ENCODE assay signal across 26 cellular contexts in genomic region chr20:48957521-48957920, GRCh38. TPM values are rescaled to one million over a fixed set of nuclear protein-coding genes. Genes with fewer than 3 reads are reported as not detected.
DNase-seq lines count a peak whose midpoint lies in the region; ATAC-seq and TF ChIP-seq lines count a peak whose summit lies in the region.
"Had no signal": no experiment of that assay in that cellular context is flagged by ENCODE, and none has a peak within 500 bp of the region (broad histone marks: within the 10 kb centered on the region; RNA-seq: fewer than 3 reads in every experiment).

No MANE protein-coding gene starts in this region.

- POLR2A ChIA-PET in PC-3 (lab: Charles Lee; ENCODE audit: unreplicated experiment): interaction anchor here (0.5 kb wide), 1 partner anchor 48 kb away, joined by 3 read pairs; no protein-coding TSS in a partner anchor

- no peak overlapping the region for H3K4me3 ChIP-seq in CD4-positive, CD25-positive, alpha-beta regulatory T cell (ENCODE audit: low read depth, low read length)
- no peak overlapping the region for H3K4me3 ChIP-seq in PC-3 (ENCODE audit: low read length)
- H3K4me3 ChIP-seq in endodermal cell (ENCODE audit: low read length): peak overlapping the region; percentile 42
- H3K4me3 ChIP-seq in mesenchymal stem cell (ENCODE audit: insufficient read depth in 1 of 2, low read depth in 1 of 2, low read length in 2 of 2): no peak overlapping the region
- H3K4me3 ChIP-seq in body of pancreas: no peak overlapping the region
- H3K4me3 ChIP-seq in mammary epithelial cell (replicated peaks in 1 of 3; ENCODE audit: insufficient read depth in 1 of 3, low read depth in 2 of 3, low read length in 3 of 3): no peak overlapping the region
- H3K4me3 ChIP-seq: MG63, pancreas, sigmoid colon, suprapubic skin had no signal

- TF ChIP-seq CTCF in PC-3 (conservative IDR thresholded peaks at IDR 0.05; ENCODE audit: low read depth, low read length): no peak
- TF ChIP-seq CTCF in endodermal cell (conservative IDR thresholded peaks at IDR 0.05): peak; percentile 11
- TF ChIP-seq CTCF in body of pancreas (IDR thresholded peaks at IDR 0.05): no peak
- TF ChIP-seq CTCF in mammary epithelial cell (conservative IDR thresholded peaks at IDR 0.05 in 1 of 2, IDR thresholded peaks at IDR 0.05 in 1 of 2; ENCODE audit: extremely low read depth in 1 of 2, insufficient read depth in 1 of 2, low read depth in 1 of 2, low read length in 2 of 2): no peak

- H2AFZ ChIP-seq in PC-3 (ENCODE audit: low read length) (no peak overlapping the region), mesenchymal stem cell (ENCODE audit: low read depth, low read length) (no peak overlapping the region), mammary epithelial cell (ENCODE audit: low read depth, low read length) (no peak overlapping the region)

- no peak overlapping the region for H3K18ac ChIP-seq in mesenchymal stem cell (ENCODE audit: low read depth in 1 of 2, low read length in 2 of 2)

- dilution Hi-C loops in mammary epithelial cell (cut with HindIII; ENCODE audit: low sequenced_read_pairs): no loop called here

- H3K9me2 ChIP-seq in PC-3 (replicated peaks; ENCODE audit: low read length): no peaks in the 10 kb centered on the region

- no peaks in the 10 kb centered on the region for H3K27me3 ChIP-seq in CD4-positive, CD25-positive, alpha-beta regulatory T cell (ENCODE audit: control insufficient read depth, insufficient read depth, low read length)
- no peaks in the 10 kb centered on the region for H3K27me3 ChIP-seq in PC-3 (ENCODE audit: low read length)
- H3K27me3 ChIP-seq in endodermal cell (ENCODE audit: control insufficient read depth, insufficient read depth, low read length, poor library complexity, severe bottlenecking): no peaks in the 10 kb centered on the region
- H3K27me3 ChIP-seq in mesenchymal stem cell (ENCODE audit: control insufficient read depth in 1 of 2, insufficient read depth in 1 of 2, low read length in 2 of 2): no peaks in the 10 kb centered on the region
- no peaks in the 10 kb centered on the region for H3K27me3 ChIP-seq in body of pancreas
- no peaks in the 10 kb centered on the region for H3K27me3 ChIP-seq in mammary epithelial cell (ENCODE audit: insufficient read depth, low read length)
- H3K27me3 ChIP-seq: MG63, pancreas, sigmoid colon, suprapubic skin had no signal

- peaks cover 0 to 5% (median 0%) of the 10 kb centered on the region in 4 donors for H3K4me1 Mint-ChIP-seq in CD4-positive, CD25-positive, alpha-beta regulatory T cell
- H3K4me1 Mint-ChIP-seq in endodermal cell: peaks cover 11% of the 10 kb centered on the region
- H3K4me1 Mint-ChIP-seq: mesothelial cell of epicardium, natural killer cell, WTC11 had no signal

- H3K4me2 ChIP-seq in PC-3 (ENCODE audit: low read length) (no peak overlapping the region), mesenchymal stem cell (ENCODE audit: low read length, poor library complexity, severe bottlenecking) (no peak overlapping the region), mammary epithelial cell (ENCODE audit: insufficient read depth, low read depth, low read length) (no peak overlapping the region)

- H2BK5ac ChIP-seq in mesenchymal stem cell (ENCODE audit: low read depth, low read length, poor library complexity, severe bottlenecking): no peak overlapping the region

- no peaks in the 10 kb centered on the region for H3K4me1 ChIP-seq in CD4-positive, CD25-positive, alpha-beta regulatory T cell (ENCODE audit: control insufficient read depth, insufficient read depth, low read length, poor library complexity, severe bottlenecking)
- peaks cover 7% of the 10 kb centered on the region for H3K4me1 ChIP-seq in PC-3 (ENCODE audit: insufficient read depth, low read length)
- H3K4me1 ChIP-seq in endodermal cell (ENCODE audit: control insufficient read depth, insufficient read depth, low read length): peaks cover 9% of the 10 kb centered on the region
- H3K4me1 ChIP-seq in mesenchymal stem cell (ENCODE audit: control insufficient read depth, insufficient read depth, low read depth, low read length): no peaks in the 10 kb centered on the region
- no peaks in the 10 kb centered on the region for H3K4me1 ChIP-seq in body of pancreas
- H3K4me1 ChIP-seq in mammary epithelial cell (ENCODE audit: insufficient read depth, low read length): no peaks in the 10 kb centered on the region
- H3K4me1 ChIP-seq: pancreas, sigmoid colon, suprapubic skin had no signal

- 50% methylated on average over 1 of the region's 1 CpG; no CpG with 5 or more reads in 1 of the 2 experiments for WGBS in endodermal cell (ENCODE audit: insufficient coverage in 1 of 2, insufficient read length in 1 of 2), 2 experiments
- whole genome bisulfite sequencing in mesenchymal stem cell: no CpG with 5 or more reads among the region's 1 CpG
- 50% methylated on average over 1 of the region's 1 CpG for WGBS in body of pancreas, 2 donors
- 100% methylated on average over 1 of the region's 1 CpG for WGBS in mammary epithelial cell (ENCODE audit: low coverage, missing lambda C conversion rate)

- H4K8ac ChIP-seq in mesenchymal stem cell (ENCODE audit: low read length): no peak overlapping the region

- peaks cover 60% of the 10 kb centered on the region for H3K36me3 ChIP-seq in CD4-positive, CD25-positive, alpha-beta regulatory T cell (ENCODE audit: control insufficient read depth, insufficient read depth, low read length)
- H3K36me3 ChIP-seq in PC-3 (ENCODE audit: low read depth, low read length) (peaks cover 52% of the 10 kb centered on the region), endodermal cell (ENCODE audit: control insufficient read depth, insufficient read depth, low read length) (peaks cover 66% of the 10 kb centered on the region), mesenchymal stem cell (ENCODE audit: control insufficient read depth in 1 of 2, insufficient read depth in 2 of 2, low read depth in 1 of 2, low read length in 2 of 2) (peaks cover 36 to 72% of the 10 kb centered on the region in 2 experiments), body of pancreas (replicated peaks in 1 of 2; ENCODE audit: insufficient read depth in 1 of 2, low read depth in 2 of 2) (peaks cover 6 to 31% of the 10 kb centered on the region in 2 donors), mammary epithelial cell (ENCODE audit: insufficient read depth, low read length) (peaks cover 14% of the 10 kb centered on the region)

- DNase-seq in CD4-positive, CD25-positive, alpha-beta regulatory T cell: no peak
- DNase-seq in PC-3 (no peak), endodermal cell (peak; percentile 49), mesenchymal stem cell (peak; percentile 26), body of pancreas (no peak), GOT3 (lab: John Stamatoyannopoulos, UW) (no peak), mammary epithelial cell (no peak)
- no peak for DNase-seq in activated naive CD4-positive, alpha-beta T cell treated with anti-CD3 and anti-CD28 coated beads, Interleukin-2, amount 50 U/mL, for 16 hours
- DNase-seq: activated CD4-positive, alpha-beta T cell treated with anti-CD3 and anti-CD28 coated beads, Interleukin-2, amount 50 U/mL, for 4 hours; activated CD8-positive, alpha-beta memory T cell treated with anti-CD3 and anti-CD28 coated beads, Interleukin-2, amount 50 U/mL, for 48 hours; activated effector memory CD4-positive, alpha-beta T cell treated with anti-CD3 and anti-CD28 coated beads, Interleukin-2, amount 50 U/mL, for 16 hours; CD4-positive, alpha-beta memory T cell; DMS 273 treated with DMSO at 0.1 percent for 48 hours; H7; kidney glomerular epithelial cell; MG63; natural killer cell; NCI-H2171 treated with DMSO at 0.1 percent for 48 hours; NCI-H526 treated with DMSO at 0.1 percent for 48 hours; pancreas; sigmoid colon; T-helper 9 cell had no signal

- H4K20me1 ChIP-seq in PC-3 (ENCODE audit: low read length) (no peaks in the 10 kb centered on the region; the same call in 1 of the 2 replicates), mammary epithelial cell (ENCODE audit: insufficient read depth, low read length) (no peaks in the 10 kb centered on the region)

- H2BK120ac ChIP-seq in mesenchymal stem cell (ENCODE audit: low read depth, low read length): no peak overlapping the region

- no peak overlapping the region for H2BK15ac ChIP-seq in mesenchymal stem cell (ENCODE audit: low read depth, poor library complexity, severe bottlenecking)

- H3K79me1 ChIP-seq in mesenchymal stem cell (replicated peaks; ENCODE audit: low read length, poor library complexity, severe bottlenecking): peaks cover 23% of the 10 kb centered on the region

- H3K27me3 Mint-ChIP-seq in CD4-positive, CD25-positive, alpha-beta regulatory T cell: no peaks in the 10 kb centered on the region
- no peaks in the 10 kb centered on the region for H3K27me3 Mint-ChIP-seq in endodermal cell (ENCODE audit: insufficient read depth)
- H3K27me3 Mint-ChIP-seq: CD4-positive, alpha-beta memory T cell had no signal

- H3K79me2 ChIP-seq in PC-3 (ENCODE audit: low read length): no peaks in the 10 kb centered on the region
- no peaks in the 10 kb centered on the region for H3K79me2 ChIP-seq in mammary epithelial cell (ENCODE audit: insufficient read depth, low read length)

- no peak overlapping the region for H2AK5ac ChIP-seq in mesenchymal stem cell (ENCODE audit: low read length, severe bottlenecking)

- no peaks in the 10 kb centered on the region for H3K9me3 ChIP-seq in CD4-positive, CD25-positive, alpha-beta regulatory T cell (ENCODE audit: control insufficient read depth in 2 of 2, low read length in 2 of 2)
- no peaks in the 10 kb centered on the region for H3K9me3 ChIP-seq in PC-3 (ENCODE audit: low read length)
- no peaks in the 10 kb centered on the region for H3K9me3 ChIP-seq in endodermal cell (ENCODE audit: control insufficient read depth, low read length)
- H3K9me3 ChIP-seq in mesenchymal stem cell (ENCODE audit: control insufficient read depth, low read length): no peaks in the 10 kb centered on the region
- no peaks in the 10 kb centered on the region for H3K9me3 ChIP-seq in body of pancreas
- no peaks in the 10 kb centered on the region for H3K9me3 ChIP-seq in mammary epithelial cell (replicated peaks; ENCODE audit: insufficient read depth, low read length)
- H3K9me3 ChIP-seq: MG63, pancreas, sigmoid colon, suprapubic skin had no signal

- H3K9ac ChIP-seq in PC-3 (ENCODE audit: low read length): no peak overlapping the region
- H3K9ac ChIP-seq in endodermal cell (ENCODE audit: extremely low read depth, low read length, poor library complexity, severe bottlenecking): no peak overlapping the region
- no peak overlapping the region for H3K9ac ChIP-seq in mesenchymal stem cell (ENCODE audit: low read length)
- no peak overlapping the region for H3K9ac ChIP-seq in mammary epithelial cell (ENCODE audit: insufficient read depth, low read length)

- H3F3A ChIP-seq in PC-3 (ENCODE audit: low read length, unreplicated experiment): no peaks in the 10 kb centered on the region

- no TSS peak for BruUV-seq in PC-3 (replicated peaks; lab: Mats Ljungman, UMichigan)
- no TSS peak for BruUV-seq in mammary epithelial cell (replicated peaks; lab: Mats Ljungman, UMichigan)

- H3K4ac ChIP-seq in mesenchymal stem cell (ENCODE audit: low read depth in 1 of 2, low read length in 2 of 2): no peak overlapping the region

- no peak for TF ChIP-seq POLR2A in body of pancreas (IDR thresholded peaks at IDR 0.05)

- peaks cover 48% of the 10 kb centered on the region for H3K36me3 Mint-ChIP-seq in CD4-positive, CD25-positive, alpha-beta regulatory T cell
- H3K36me3 Mint-ChIP-seq in endodermal cell (ENCODE audit: low read depth): peaks cover 63% of the 10 kb centered on the region

- H3K27ac Mint-ChIP-seq in CD4-positive, CD25-positive, alpha-beta regulatory T cell: peak overlapping the region in 2 of 3 donors; percentile 3 to 10
- peak overlapping the region; percentile 19 for H3K27ac Mint-ChIP-seq in endodermal cell
- H3K27ac Mint-ChIP-seq: mesothelial cell of epicardium, natural killer cell had no signal

- no peak overlapping the region for H3K27ac ChIP-seq in CD4-positive, CD25-positive, alpha-beta regulatory T cell (ENCODE audit: insufficient read depth, low read length, poor library complexity, severe bottlenecking)
- H3K27ac ChIP-seq in PC-3 (ENCODE audit: low read length) (no peak overlapping the region), endodermal cell (ENCODE audit: low read depth, low read length) (no peak overlapping the region), mesenchymal stem cell (ENCODE audit: low read length, poor library complexity, severe bottlenecking) (no peak overlapping the region), body of pancreas (no peak overlapping the region), mammary epithelial cell (ENCODE audit: insufficient read depth, low read depth, low read length) (no peak overlapping the region)
- H3K27ac ChIP-seq: pancreas, RWPE1, sigmoid colon, suprapubic skin had no signal

- CTCF ChIA-PET in PC-3 (lab: Charles Lee) (interaction anchor here (0.5 kb wide), 1 partner anchor 53 kb away, joined by 14 read pairs; no protein-coding TSS in a partner anchor), mammary epithelial cell (lab: Charles Lee; ENCODE audit: low non-redundant PET) (interaction anchor here (0.6 kb wide), 1 partner anchor 29 kb away, joined by 3 read pairs; no protein-coding TSS in a partner anchor)

- no peak overlapping the region for H3K14ac ChIP-seq in mesenchymal stem cell (ENCODE audit: low read length in 2 of 2)

- no peak overlapping the region for H4K91ac ChIP-seq in mesenchymal stem cell (ENCODE audit: low read length)

- ATAC-seq in CD4-positive, CD25-positive, alpha-beta regulatory T cell (ENCODE audit: low read depth in 2 of 2): no peak
- ATAC-seq in PC-3: 0 out of 2 replicates have a peak, but pooled peaks have one; percentile 17
- no peak for ATAC-seq in body of pancreas
- ATAC-seq: natural killer cell, pancreas, WTC11 had no signal

- H3K23ac ChIP-seq in mesenchymal stem cell (ENCODE audit: low read length in 2 of 2): no peak overlapping the region

- H3K4me3 Mint-ChIP-seq in CD4-positive, CD25-positive, alpha-beta regulatory T cell: no peak overlapping the region
- no peak overlapping the region for H3K4me3 Mint-ChIP-seq in endodermal cell
- H3K4me3 Mint-ChIP-seq: CD4-positive, alpha-beta memory T cell; mesothelial cell of epicardium; natural killer cell; WTC11 had no signal

- in situ Hi-C loops in mammary epithelial cell (cut with MboI; ENCODE audit: low sequenced_read_pairs in 2 of 2): no loop called here

- peaks cover 0 to 1% (median 0%) of the 10 kb centered on the region in 7 donors for H3K9me3 Mint-ChIP-seq in CD4-positive, CD25-positive, alpha-beta regulatory T cell
- no peaks in the 10 kb centered on the region for H3K9me3 Mint-ChIP-seq in endodermal cell
- H3K9me3 Mint-ChIP-seq: CD4-positive, alpha-beta memory T cell; mesothelial cell of epicardium; natural killer cell; WTC11 had no signal

- no peak overlapping the region for H2BK12ac ChIP-seq in mesenchymal stem cell (ENCODE audit: low read length in 2 of 2)

- intact Hi-C loops in PC-3 (cut with micrococcal nuclease): no loop called here
- intact Hi-C loops in body of pancreas (cut with DNase I): no loop called here
- intact Hi-C loops in mammary epithelial cell (cut with micrococcal nuclease): no loop called here

RNA-seq across cellular contexts. Expression of gene ARFGEF2, which starts 36.0 kb away (rescaled TPM):
- total RNA-seq in CD4-positive, CD25-positive, alpha-beta regulatory T cell: 22.1 TPM
- 1 to 10 TPM; 6.8 to 7.9 (median 7.4) TPM for polyA plus RNA-seq in CD4-positive, CD25-positive, alpha-beta regulatory T cell
- total RNA-seq in PC-3 (2014; rRNA removed) (33.5 and 35.9 TPM in 2 replicates), endodermal cell (10 to 100 TPM; 23.6 to 29.4 TPM), body of pancreas (10 to 100 TPM; 17.5 to 26.5 TPM), mammary epithelial cell (10 to 100 TPM; 27.7 to 36.0 TPM)
- polyA plus RNA-seq in endodermal cell (2013, experiment 1 of 2): 10.4 TPM
- polyA plus RNA-seq in endodermal cell (2013, experiment 2 of 2): 11.6 TPM
- polyA plus RNA-seq in mesenchymal stem cell (2013, experiment 1 of 2): 13.5 TPM
- polyA plus RNA-seq in mesenchymal stem cell (2013, experiment 2 of 2): 13.8 TPM
- polyA plus RNA-seq in mammary epithelial cell: 10.4 TPM
- polyA minus RNA-seq in mammary epithelial cell: 48.7 TPM

Comparison
In these comparisons a context has a peak if more than half of its experiments do, and no peak if none do; other contexts are left out.
1. DNase-seq: peak in endodermal cell (single experiment) and mesenchymal stem cell (single experiment); none in CD4-positive, CD25-positive, alpha-beta regulatory T cell (0 of 3), PC-3 (single experiment), body of pancreas (0 of 4), GOT3 (single experiment), activated naive CD4-positive, alpha-beta T cell treated with anti-CD3 and anti-CD28 coated beads, Interleukin-2, amount 50 U/mL, for 16 hours (single experiment) and mammary epithelial cell (single experiment).